Comparison of ENCODE assay signal across 11 cellular contexts in the genomic region with DNA sequence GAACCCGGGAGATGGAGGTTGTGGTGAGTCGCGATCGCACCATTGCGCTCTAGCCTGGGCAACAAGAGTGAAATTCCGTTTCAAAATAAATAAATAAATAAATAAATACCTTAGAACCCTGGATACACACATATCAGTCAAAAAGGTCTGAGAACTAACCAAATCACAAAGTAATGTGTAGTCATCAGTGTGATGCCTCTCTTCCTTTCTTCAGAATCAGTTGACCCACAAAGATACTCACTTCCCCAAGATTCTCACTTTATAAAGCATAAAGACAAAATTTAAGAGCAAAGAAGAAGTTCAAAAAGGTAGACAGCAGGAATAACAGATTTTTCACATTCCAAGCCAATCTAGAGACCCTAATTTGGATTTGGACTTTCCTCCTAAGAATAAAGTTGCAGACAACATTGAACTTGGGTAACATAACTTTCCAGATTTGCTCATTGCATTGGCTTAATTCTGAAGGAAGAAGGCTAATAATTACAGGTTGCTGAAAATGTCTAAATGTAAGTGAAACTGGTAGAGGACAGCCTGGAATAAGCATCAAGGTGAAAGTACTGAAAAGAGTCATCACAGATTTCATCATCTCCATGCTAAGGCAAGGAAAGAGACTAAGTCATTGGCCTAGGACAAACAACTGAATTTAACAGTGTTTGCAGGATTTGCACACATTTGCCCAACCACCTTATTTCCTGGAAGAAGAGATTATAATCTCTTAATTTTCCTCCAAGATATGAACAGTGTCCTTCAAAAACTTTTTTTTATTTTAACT. TPM values are rescaled to one million over a fixed set of nuclear protein-coding genes. Genes with fewer than 3 reads are reported as not detected.
DNase-seq lines count a peak whose midpoint lies in the region; ATAC-seq, FAIRE-seq and TF ChIP-seq lines count a peak whose summit lies in the region.
"Had no signal": no experiment of that assay in that cellular context is flagged by ENCODE, and none has a peak within 500 bp of the region (broad histone marks: within the 10 kb centered on the region; RNA-seq: fewer than 3 reads in every experiment).

No MANE protein-coding gene starts in this region.

- H3K9ac ChIP-seq in Loucy (ENCODE audit: low read depth, low read length, poor library complexity, severe bottlenecking), result no peak overlapping the region

- H3K36me3 ChIP-seq in Loucy (ENCODE audit: insufficient read depth, low read length) (no peaks in the 10 kb centered on the region), bronchial epithelial cell (ENCODE audit: control insufficient read depth, insufficient read depth, low read length) (no peaks in the 10 kb centered on the region)

- H3K4me3 Mint-ChIP-seq in activated CD8-positive, alpha-beta memory T cell treated with anti-CD3 and anti-CD28 coated beads, Interleukin-2, amount 10 ng/mL, durations not matched to agents 7 days and 5 days, result no peak overlapping the region
- H3K4me3 Mint-ChIP-seq in stimulated activated naive CD8-positive, alpha-beta T cell treated with anti-CD3 and anti-CD28 coated beads, Interleukin-15, Interleukin-2, amounts not matched to agents 100 ng/mL and 50 ng/mL, for 24 hours, result peak overlapping the region; percentile 7

- DNase-seq in activated CD8-positive, alpha-beta memory T cell treated with anti-CD3 and anti-CD28 coated beads, Interleukin-2, amount 10 ng/mL, durations not matched to agents 7 days and 5 days, result no peak
- DNase-seq in activated CD8-positive, alpha-beta memory T cell treated with anti-CD3 and anti-CD28 coated beads for 24 hours, result no peak
- DNase-seq in bronchial epithelial cell (ENCODE audit: low read depth) (peak; percentile 35), HUDEP-2 (lab: John Stamatoyannopoulos, UW; ENCODE audit: unreplicated experiment in 76 of 76) (no peak), SW480 (ENCODE audit: low spot score) (no peak)
- DNase-seq: activated CD8-positive, alpha-beta memory T cell treated with anti-CD3 and anti-CD28 coated beads, Interleukin-2, amount 50 U/mL, for 4 hours; Kasumi-1; NCI-H524 treated with DMSO at 0.1 percent for 48 hours had no signal

- FAIRE-seq in bronchial epithelial cell (lab: Jason Lieb, UNC), result no peak

- H3K27me3 ChIP-seq in Loucy (ENCODE audit: insufficient read depth, low read length, poor library complexity, severe bottlenecking) (no peaks in the 10 kb centered on the region), bronchial epithelial cell (ENCODE audit: control insufficient read depth, insufficient read depth, low read length) (no peaks in the 10 kb centered on the region)

- H3K79me2 ChIP-seq in Loucy (ENCODE audit: insufficient read depth, low read length), result peaks cover 84% of the 10 kb centered on the region

- H3K27me3 Mint-ChIP-seq in activated CD8-positive, alpha-beta memory T cell treated with anti-CD3 and anti-CD28 coated beads, Interleukin-2, amount 10 ng/mL, durations not matched to agents 7 days and 5 days, result no peaks in the 10 kb centered on the region
- no peaks in the 10 kb centered on the region for H3K27me3 Mint-ChIP-seq in stimulated activated naive CD8-positive, alpha-beta T cell treated with anti-CD3 and anti-CD28 coated beads, Interleukin-15, Interleukin-2, amounts not matched to agents 100 ng/mL and 50 ng/mL, for 24 hours

- CTCF ChIA-PET in activated CD8-positive, alpha-beta memory T cell treated with anti-CD3 and anti-CD28 coated beads, Interleukin-2, amount 10 ng/mL, durations not matched to agents 7 days and 5 days (lab: Charles Lee), result interaction anchor here (1.4 kb wide), 1 partner anchor 328 kb away, joined by 3 read pairs; no protein-coding TSS in a partner anchor

- H3K4me3 ChIP-seq in Loucy (ENCODE audit: low read length, poor library complexity, severe bottlenecking) (no peak overlapping the region), bronchial epithelial cell (ENCODE audit: low read depth, low read length) (no peak overlapping the region)

- H3K27ac Mint-ChIP-seq in activated CD8-positive, alpha-beta memory T cell treated with anti-CD3 and anti-CD28 coated beads, Interleukin-2, amount 10 ng/mL, durations not matched to agents 7 days and 5 days, result peak overlapping the region; percentile 66
- peak overlapping the region; percentile 71 for H3K27ac Mint-ChIP-seq in stimulated activated naive CD8-positive, alpha-beta T cell treated with anti-CD3 and anti-CD28 coated beads, Interleukin-15, Interleukin-2, amounts not matched to agents 100 ng/mL and 50 ng/mL, for 24 hours

- peak; percentile 52 for ATAC-seq in activated CD8-positive, alpha-beta memory T cell treated with anti-CD3 and anti-CD28 coated beads, Interleukin-2, amount 10 ng/mL, durations not matched to agents 7 days and 5 days
- ATAC-seq in GM19397 (IDR thresholded peaks at IDR 0.05; ENCODE audit: unreplicated experiment), result no peak

- H3K4me1 Mint-ChIP-seq in activated CD8-positive, alpha-beta memory T cell treated with anti-CD3 and anti-CD28 coated beads, Interleukin-2, amount 10 ng/mL, durations not matched to agents 7 days and 5 days, result peaks cover 63% of the 10 kb centered on the region
- peaks cover 74% of the 10 kb centered on the region for H3K4me1 Mint-ChIP-seq in stimulated activated naive CD8-positive, alpha-beta T cell treated with anti-CD3 and anti-CD28 coated beads, Interleukin-15, Interleukin-2, amounts not matched to agents 100 ng/mL and 50 ng/mL, for 24 hours (ENCODE audit: low read depth)

- no peak for TF ChIP-seq CTCF in Loucy (conservative IDR thresholded peaks at IDR 0.05; ENCODE audit: low read length)
- no peak for TF ChIP-seq CTCF in bronchial epithelial cell (IDR thresholded peaks at IDR 0.05; ENCODE audit: insufficient read depth, low read length, severe bottlenecking)

- H3K36me3 Mint-ChIP-seq in activated CD8-positive, alpha-beta memory T cell treated with anti-CD3 and anti-CD28 coated beads, Interleukin-2, amount 10 ng/mL, durations not matched to agents 7 days and 5 days, result peaks cover 5% of the 10 kb centered on the region
- H3K36me3 Mint-ChIP-seq in stimulated activated naive CD8-positive, alpha-beta T cell treated with anti-CD3 and anti-CD28 coated beads, Interleukin-15, Interleukin-2, amounts not matched to agents 100 ng/mL and 50 ng/mL, for 24 hours (ENCODE audit: low read depth), result peaks cover 21% of the 10 kb centered on the region

- H2AFZ ChIP-seq in Loucy (ENCODE audit: low read length), result no peak overlapping the region

- H3K9me3 ChIP-seq in Loucy (ENCODE audit: insufficient read depth, low read depth, low read length), result no peaks in the 10 kb centered on the region

- no peaks in the 10 kb centered on the region for H3K9me2 ChIP-seq in Loucy (replicated peaks; ENCODE audit: low read depth, low read length)

- peaks cover 67% of the 10 kb centered on the region for H3K4me1 ChIP-seq in Loucy (ENCODE audit: insufficient read depth, low read length, poor library complexity, severe bottlenecking)

- no peaks in the 10 kb centered on the region for H3F3A ChIP-seq in Loucy (ENCODE audit: low read depth)

- H3K4me2 ChIP-seq in Loucy (ENCODE audit: low read depth, low read length, poor library complexity, severe bottlenecking), result peak overlapping the region; percentile 26

- H4K20me1 ChIP-seq in Loucy (ENCODE audit: insufficient read depth, low read length, poor library complexity, severe bottlenecking), result peaks cover 63% of the 10 kb centered on the region

- H3K9me3 Mint-ChIP-seq in activated CD8-positive, alpha-beta memory T cell treated with anti-CD3 and anti-CD28 coated beads, Interleukin-2, amount 10 ng/mL, durations not matched to agents 7 days and 5 days (ENCODE audit: low read depth), result no peaks in the 10 kb centered on the region
- no peaks in the 10 kb centered on the region for H3K9me3 Mint-ChIP-seq in stimulated activated naive CD8-positive, alpha-beta T cell treated with anti-CD3 and anti-CD28 coated beads, Interleukin-15, Interleukin-2, amounts not matched to agents 100 ng/mL and 50 ng/mL, for 24 hours

RNA-seq across cellular contexts. Expression of gene TMED10, which starts 17.4 kb away (rescaled TPM):
- total RNA-seq in activated CD8-positive, alpha-beta memory T cell treated with anti-CD3 and anti-CD28 coated beads, Interleukin-2, amount 10 ng/mL, durations not matched to agents 7 days and 5 days, result 100 to 1,000 TPM; 129 to 166 TPM
- 244 and 363 TPM in 2 replicates for total RNA-seq in bronchial epithelial cell

RNA-seq across cellular contexts. Expression of gene NEK9, which starts 32.2 kb away (rescaled TPM):
- 10 to 100 TPM; 83.0 to 86.4 TPM for total RNA-seq in activated CD8-positive, alpha-beta memory T cell treated with anti-CD3 and anti-CD28 coated beads, Interleukin-2, amount 10 ng/mL, durations not matched to agents 7 days and 5 days
- total RNA-seq in bronchial epithelial cell, result 26.3 and 34.3 TPM in 2 replicates
